Comparison of ENCODE assay signal across 1 cellular context in the genomic region with DNA sequence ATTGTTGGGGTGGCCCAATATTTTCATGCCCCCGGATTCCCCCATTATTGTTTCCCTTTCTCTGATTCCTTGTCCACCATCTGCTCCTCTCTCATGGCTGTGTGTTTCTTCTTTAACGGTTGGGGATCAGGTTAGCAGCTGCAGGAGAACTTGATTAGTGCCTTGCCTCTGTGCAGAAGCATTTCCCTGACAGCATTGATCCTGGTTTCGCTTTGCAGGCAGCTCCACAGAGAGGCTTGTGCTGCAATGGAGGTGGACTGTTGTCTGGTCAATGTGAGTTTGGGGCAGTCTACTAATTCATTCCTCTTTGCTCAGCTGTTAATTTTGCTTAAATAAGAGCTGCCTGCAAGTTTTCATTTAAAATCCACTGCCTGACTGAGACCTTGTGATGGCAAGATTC.
TF ChIP-seq lines count a peak whose summit lies in the region.

No MANE protein-coding gene starts in this region.

TF ChIP-seq in HepG2, 621 proteins besides CTCF, POLR2A, EP300 and RAD21:
- no peak for TF ChIP-seq ZBTB42 (CRISPR knock-in tag; IDR thresholded peaks at IDR 0.05)
- TF ChIP-seq IRF9 (CRISPR knock-in tag; IDR thresholded peaks at IDR 0.05; ENCODE audit: borderline replicate concordance), result no peak
- no peak for TF ChIP-seq KLF11 (CRISPR knock-in tag; IDR thresholded peaks at IDR 0.05)
- no peak for TF ChIP-seq KLF13 (CRISPR knock-in tag; IDR thresholded peaks at IDR 0.05)
- TF ChIP-seq MBD4 (IDR thresholded peaks at IDR 0.05; ENCODE audit: borderline replicate concordance, low read length), result no peak
- TF ChIP-seq ZNF713 (CRISPR knock-in tag; IDR thresholded peaks at IDR 0.05), result no peak
- no peak for TF ChIP-seq ATAD3A (CRISPR knock-in tag; IDR thresholded peaks at IDR 0.05)
- no peak for TF ChIP-seq ZNF547 (CRISPR knock-in tag; IDR thresholded peaks at IDR 0.05)
- no peak for TF ChIP-seq NCOR1 (IDR thresholded peaks at IDR 0.05; ENCODE audit: borderline replicate concordance, low read length)
- TF ChIP-seq, protein P1, sequence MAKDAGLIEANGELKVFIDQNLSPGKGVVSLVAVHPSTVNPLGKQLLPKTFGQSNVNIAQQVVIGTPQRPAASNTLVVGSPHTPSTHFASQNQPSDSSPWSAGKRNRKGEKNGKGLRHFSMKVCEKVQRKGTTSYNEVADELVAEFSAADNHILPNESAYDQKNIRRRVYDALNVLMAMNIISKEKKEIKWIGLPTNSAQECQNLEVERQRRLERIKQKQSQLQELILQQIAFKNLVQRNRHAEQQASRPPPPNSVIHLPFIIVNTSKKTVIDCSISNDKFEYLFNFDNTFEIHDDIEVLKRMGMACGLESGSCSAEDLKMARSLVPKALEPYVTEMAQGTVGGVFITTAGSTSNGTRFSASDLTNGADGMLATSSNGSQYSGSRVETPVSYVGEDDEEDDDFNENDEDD (CRISPR knock-in tag; IDR thresholded peaks at IDR 0.05; ENCODE audit: borderline replicate concordance), result no peak
- no peak for TF ChIP-seq RNF219 (CRISPR knock-in tag; IDR thresholded peaks at IDR 0.05)
- TF ChIP-seq SP4 (CRISPR knock-in tag; IDR thresholded peaks at IDR 0.05), result no peak
- TF ChIP-seq ZFP1 (CRISPR knock-in tag; IDR thresholded peaks at IDR 0.05), result no peak
- TF ChIP-seq ZNF878 (CRISPR knock-in tag; IDR thresholded peaks at IDR 0.05), result no peak
- TF ChIP-seq ZHX2 (IDR thresholded peaks at IDR 0.05; ENCODE audit: low read depth), result no peak
- no peak for TF ChIP-seq ZHX2 (CRISPR knock-in tag; IDR thresholded peaks at IDR 0.05; ENCODE audit: borderline replicate concordance)
- no peak for TF ChIP-seq ZNF101 (CRISPR knock-in tag; IDR thresholded peaks at IDR 0.05; ENCODE audit: borderline replicate concordance, low read depth)
- TF ChIP-seq, protein P2, sequence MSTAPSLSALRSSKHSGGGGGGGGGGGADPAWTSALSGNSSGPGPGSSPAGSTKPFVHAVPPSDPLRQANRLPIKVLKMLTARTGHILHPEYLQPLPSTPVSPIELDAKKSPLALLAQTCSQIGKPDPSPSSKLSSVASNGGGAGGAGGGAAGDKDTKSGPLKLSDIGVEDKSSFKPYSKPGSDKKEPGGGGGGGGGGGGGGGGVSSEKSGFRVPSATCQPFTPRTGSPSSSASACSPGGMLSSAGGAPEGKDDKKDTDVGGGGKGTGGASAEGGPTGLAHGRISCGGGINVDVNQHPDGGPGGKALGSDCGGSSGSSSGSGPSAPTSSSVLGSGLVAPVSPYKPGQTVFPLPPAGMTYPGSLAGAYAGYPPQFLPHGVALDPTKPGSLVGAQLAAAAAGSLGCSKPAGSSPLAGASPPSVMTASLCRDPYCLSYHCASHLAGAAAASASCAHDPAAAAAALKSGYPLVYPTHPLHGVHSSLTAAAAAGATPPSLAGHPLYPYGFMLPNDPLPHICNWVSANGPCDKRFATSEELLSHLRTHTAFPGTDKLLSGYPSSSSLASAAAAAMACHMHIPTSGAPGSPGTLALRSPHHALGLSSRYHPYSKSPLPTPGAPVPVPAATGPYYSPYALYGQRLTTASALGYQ (CRISPR knock-in tag; IDR thresholded peaks at IDR 0.05), result no peak
- no peak for TF ChIP-seq TCF7 (IDR thresholded peaks at IDR 0.05; ENCODE audit: low read depth)
